In the genomic region with DNA sequence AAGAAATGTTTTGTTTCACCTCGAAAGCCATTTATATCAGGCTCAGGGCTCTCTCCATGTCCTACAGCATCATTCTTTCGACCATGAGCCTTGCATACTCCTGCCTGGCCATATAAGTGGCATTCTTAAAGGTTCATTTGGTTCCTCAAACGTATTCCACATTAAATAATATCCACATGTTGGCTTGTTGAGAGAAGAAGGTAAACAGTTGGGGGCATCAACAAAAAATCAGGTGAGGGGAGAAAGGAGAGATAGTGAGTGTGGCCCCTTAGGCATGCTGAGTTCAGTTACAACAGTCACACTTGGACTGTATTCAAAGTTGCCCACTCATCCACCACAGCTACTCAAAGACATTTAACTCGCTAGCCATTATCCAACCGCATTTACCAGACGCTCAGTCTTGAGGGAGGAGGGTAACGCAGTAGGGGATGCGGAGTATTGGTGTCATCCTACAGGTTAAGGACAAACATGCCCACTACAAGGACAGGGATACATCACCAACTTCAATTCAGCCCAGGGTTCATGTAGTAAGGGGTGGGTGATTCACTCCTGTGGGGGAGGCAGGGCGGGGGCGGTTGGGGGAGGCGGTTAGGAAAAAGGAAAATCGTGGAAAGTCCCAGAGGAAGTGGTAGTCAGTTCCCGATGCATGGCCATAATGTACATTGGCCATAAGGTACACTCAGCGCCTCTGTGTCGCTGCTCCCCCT, we compare ENCODE assay signal across 8 cellular contexts. TPM values are rescaled to one million over a fixed set of nuclear protein-coding genes. Genes with fewer than 3 reads are reported as not detected.
A peak's percentile ranks its signal among the peaks of the same experiment; 100 is the strongest.
DNase-seq lines count a peak whose midpoint lies in the region; ATAC-seq, FAIRE-seq and TF ChIP-seq lines count a peak whose summit lies in the region.

No MANE protein-coding gene starts in this region.

- no peaks in the 10 kb centered on the region for H4K20me1 ChIP-seq in K562 (replicated peaks; ENCODE audit: control insufficient read depth, insufficient read depth, low read length)

- H2AFZ ChIP-seq in K562 (ENCODE audit: low read depth, low read length) = peak overlapping the region; percentile 91

- H3K79me2 ChIP-seq in K562 (ENCODE audit: control insufficient read depth, insufficient read depth, low read length) = peaks cover 34% of the 10 kb centered on the region

- in situ Hi-C loops in K562 (cut with MboI) = no loop called here

- 29 to 34% (median 31%) methylated on average over 15 of the region's 15 CpGs for WGBS in heart left ventricle, 4 donors
- 18% methylated on average over 11 of the region's 15 CpGs for WGBS in K562 (ENCODE audit: insufficient coverage, low coverage, missing lambda C conversion rate)
- WGBS in right lobe of liver (ENCODE audit: insufficient coverage, low coverage, low lambda C conversion rate, missing lambda C conversion rate) = 78% methylated on average over 8 of the region's 15 CpGs

- peak overlapping the region; percentile 80 to 96 for H3K9ac ChIP-seq in K562 (ENCODE audit: insufficient read depth in 1 of 2, low read depth in 2 of 2, low read length in 2 of 2)

- no peak for TF ChIP-seq RAD21 in K562 (CRISPR knock-in tag; conservative IDR thresholded peaks at IDR 0.05 in 1 of 2, IDR thresholded peaks at IDR 0.05 in 1 of 2)

- H3K4me2 ChIP-seq in K562 (ENCODE audit: insufficient read depth, low read length) = peak overlapping the region; percentile 94

- H3K27ac ChIP-seq in heart left ventricle (peak overlapping the region in 9 of 12 donors; percentile 78 to 97 (median 91)), K562 (ENCODE audit: extremely low read depth, low read depth, low read length) (peak overlapping the region; percentile 72), right lobe of liver (no peak overlapping the region), uterus (no peak overlapping the region)

- ATAC-seq in heart left ventricle = peak in 1 of 4 donors; percentile 1
- peak; percentile 13 for ATAC-seq in K562
- ATAC-seq in right lobe of liver = no peak
- ATAC-seq in HG03139 (IDR thresholded peaks at IDR 0.05; ENCODE audit: unreplicated experiment) = no peak
- no peak for ATAC-seq in GM18502 (IDR thresholded peaks at IDR 0.05; ENCODE audit: poor library complexity, unreplicated experiment)

- TF ChIP-seq EP300 in K562 (IDR thresholded peaks at IDR 0.05; ENCODE audit: low read length) = no peak

- H3K36me3 ChIP-seq in heart left ventricle = no peaks in the 10 kb centered on the region
- no peaks in the 10 kb centered on the region for H3K36me3 ChIP-seq in K562 (ENCODE audit: control insufficient read depth, insufficient read depth, low read length)
- no peaks in the 10 kb centered on the region for H3K36me3 ChIP-seq in right lobe of liver
- no peaks in the 10 kb centered on the region for H3K36me3 ChIP-seq in uterus

- CTCF ChIA-PET in K562 (lab: Yijun Ruan, JAX; ENCODE audit: low intra/inter-chr PET ratio) = interaction anchor here (1.2 kb wide), 1 partner anchor 28 kb away, joined by 3 read pairs; no protein-coding TSS in a partner anchor

- H3K9me1 ChIP-seq in K562 (ENCODE audit: control insufficient read depth, insufficient read depth, low read length) = no peaks in the 10 kb centered on the region

- peaks cover 0 to 41% (median 14%) of the 10 kb centered on the region in 12 donors for H3K4me1 ChIP-seq in heart left ventricle
- H3K4me1 ChIP-seq in K562 (replicated peaks in 1 of 2; ENCODE audit: control insufficient read depth in 2 of 2, insufficient read depth in 2 of 2, low read length in 2 of 2) = peaks cover 15 to 25% of the 10 kb centered on the region in 2 experiments
- peaks cover 0 to 7% (median 3%) of the 10 kb centered on the region in 4 donors for H3K4me1 ChIP-seq in right lobe of liver
- H3K4me1 ChIP-seq in uterus = no peaks in the 10 kb centered on the region

- H3K4me3 ChIP-seq in heart left ventricle (peak overlapping the region; percentile 58 to 99 (median 94)), K562 (peak overlapping the region; percentile 90), right lobe of liver (peak overlapping the region; percentile 80 to 84 (median 83)), uterus (peak overlapping the region; percentile 82 to 91)

- BruUV-seq in K562 (replicated peaks; lab: Mats Ljungman, UMichigan) = no TSS peak

- H3K9me3 ChIP-seq in heart left ventricle (no peaks in the 10 kb centered on the region), K562 (replicated peaks; ENCODE audit: control insufficient read depth, insufficient read depth, low read depth, low read length) (no peaks in the 10 kb centered on the region), right lobe of liver (no peaks in the 10 kb centered on the region), uterus (no peaks in the 10 kb centered on the region)

- DNase-seq in heart left ventricle (no peak), cardiac septum (ENCODE audit: low spot score) (no peak), K562 (ENCODE audit: extremely low read depth in 1 of 4, low spot score in 3 of 4) (peak; percentile 26 to 59 (median 36)), right lobe of liver (no peak), uterus (no peak)
- no peak for DNase-seq in activated CD4-positive, alpha-beta T cell treated with anti-CD3 and anti-CD28 coated beads for 4 hours

- intact Hi-C loops in heart left ventricle (cut with DNase I) = loop anchor here in 2 of 10 donors (2.0 kb wide), 2 partner anchors 14 to 20 kb away; no protein-coding TSS in a partner anchor
- intact Hi-C loops in cardiac septum (cut with DNase I) = loop anchor here (5.0 kb wide), 1 partner anchor 34 kb away; no protein-coding TSS in a partner anchor
- intact Hi-C loops in K562 (cut with micrococcal nuclease) = no loop called here
- intact Hi-C loops in right lobe of liver (cut with DNase I) = no loop called here
- intact Hi-C loops in uterus (cut with DNase I; ENCODE audit: low total_unique reads) = no loop called here

- POLR2A ChIA-PET in K562 (lab: Yijun Ruan, JAX) = interaction anchor here (0.6 to 1.3 kb wide), 4 partner anchors 9 to 90 kb away, joined by 3 to 7 read pairs (median 3); no protein-coding TSS in a partner anchor

- TF ChIP-seq POLR2A in heart left ventricle (IDR thresholded peaks at IDR 0.05) = no peak
- no peak for TF ChIP-seq POLR2A in K562 (conservative IDR thresholded peaks at IDR 0.05)
- no peak for TF ChIP-seq POLR2A in right lobe of liver (IDR thresholded peaks at IDR 0.05)
- no peak for TF ChIP-seq POLR2A in uterus (IDR thresholded peaks at IDR 0.05)

- H3K27me3 ChIP-seq in heart left ventricle = peaks cover 0 to 7% (median 0%) of the 10 kb centered on the region in 9 donors
- peaks cover 0 to 11% of the 10 kb centered on the region in 2 experiments; a peak in 2 of 5 replicates for H3K27me3 ChIP-seq in K562 (ENCODE audit: control insufficient read depth in 2 of 2, insufficient read depth in 2 of 2, low read length in 2 of 2)
- H3K27me3 ChIP-seq in right lobe of liver = no peaks in the 10 kb centered on the region
- no peaks in the 10 kb centered on the region for H3K27me3 ChIP-seq in uterus

- no peak for TF ChIP-seq CTCF in heart left ventricle (IDR thresholded peaks at IDR 0.05)
- TF ChIP-seq CTCF in K562 (IDR thresholded peaks at IDR 0.05 in 2 of 3, conservative IDR thresholded peaks at IDR 0.05 in 1 of 3; ENCODE audit: insufficient read depth in 2 of 3, low read depth in 1 of 3, low read length in 3 of 3) = no peak
- no peak for TF ChIP-seq CTCF in right lobe of liver (IDR thresholded peaks at IDR 0.05)
- TF ChIP-seq CTCF in uterus (IDR thresholded peaks at IDR 0.05) = no peak

- FAIRE-seq in K562 (lab: Jason Lieb, UNC) = peak; percentile 57

TF ChIP-seq in K562, 482 proteins besides CTCF, POLR2A, EP300 and RAD21 (continues in another document):
- TF ChIP-seq BMI1 (IDR thresholded peaks at IDR 0.05; ENCODE audit: low read length) (no peak), NR2F6 (CRISPR knock-in tag; IDR thresholded peaks at IDR 0.05) (no peak), THRAP3 (IDR thresholded peaks at IDR 0.05; ENCODE audit: borderline replicate concordance) (no peak), ZNF444 (CRISPR knock-in tag; IDR thresholded peaks at IDR 0.05) (no peak), FOSL1 (tag; conservative IDR thresholded peaks at IDR 0.05) (peak; percentile 6)
- TF ChIP-seq, protein P1, sequence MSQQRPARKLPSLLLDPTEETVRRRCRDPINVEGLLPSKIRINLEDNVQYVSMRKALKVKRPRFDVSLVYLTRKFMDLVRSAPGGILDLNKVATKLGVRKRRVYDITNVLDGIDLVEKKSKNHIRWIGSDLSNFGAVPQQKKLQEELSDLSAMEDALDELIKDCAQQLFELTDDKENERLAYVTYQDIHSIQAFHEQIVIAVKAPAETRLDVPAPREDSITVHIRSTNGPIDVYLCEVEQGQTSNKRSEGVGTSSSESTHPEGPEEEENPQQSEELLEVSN (IDR thresholded peaks at IDR 0.05; ENCODE audit: borderline replicate concordance in 1 of 2, extremely low read depth in 1 of 2, insufficient read depth in 1 of 2, insufficient read length in 1 of 2, low read depth in 1 of 2, low read length in 1 of 2, poor library complexity in 1 of 2, severe bottlenecking in 1 of 2) = peak in 1 of 2 experiments; percentile 3

RNA-seq across cellular contexts. Expression of a gene that starts 1.4 kb away (rescaled TPM):
- 10 to 100 TPM in 6 of 9 donors, 1 to 10 TPM in 3; 7.8 to 14.0 (median 10.9) TPM for total RNA-seq in heart left ventricle
- polyA plus RNA-seq in heart left ventricle = 1 to 10 TPM; 2.8 to 6.9 TPM
- 15.1 TPM for total RNA-seq in cardiac septum
- total RNA-seq in K562 (2011; cell fraction: chromatin; rRNA removed; ENCODE audit: low replicate concordance) = 5.5 and 7.9 TPM in 2 replicates
- 4.5 and 5.7 TPM in 2 replicates for total RNA-seq in K562 (2011; cell fraction: nucleolus; rRNA removed)
- total RNA-seq in K562 (2011; cell fraction: nucleoplasm; rRNA removed) = 7.8 and 9.9 TPM in 2 replicates
- 9.9 and 10.9 TPM in 2 replicates for total RNA-seq in K562 (2014; rRNA removed)
- 9.0 and 12.4 TPM in 2 replicates for total RNA-seq in K562 (2014; rRNA removed; fragmentation: Illumina TruSeq; extraction: Trizol)
- total RNA-seq in K562 (2015; rRNA removed; fragmentation: Illumina TruSeq; extraction: Trizol) = 4.3 and 4.5 TPM in 2 replicates
- 10.6 and 13.6 TPM in 2 replicates for total RNA-seq in K562 (2021)
- polyA plus RNA-seq in K562 (2011; rRNA removed) = 3.0 and 5.2 TPM in 2 replicates
- polyA plus RNA-seq in K562 (2011; cell fraction: cytosol; rRNA removed) = 2.7 and 3.4 TPM in 2 replicates
- 3.0 and 4.5 TPM in 2 replicates for polyA plus RNA-seq in K562 (2011; cell fraction: nucleus; rRNA removed)
- polyA plus RNA-seq in K562 (2012) = 5.3 and 9.9 TPM in 2 replicates
- 8.3 and 9.1 TPM in 2 replicates for polyA plus RNA-seq in K562 (2014; fragmentation: Illumina TruSeq; extraction: Trizol)
- polyA plus RNA-seq in K562 (2014; fragmentation: Nextera tagmentation; extraction: Ambion mirVana) = 1 to 10 TPM; 2.1 TPM
- polyA plus RNA-seq in K562 (2014; rRNA removed) = 6.7 and 8.8 TPM in 2 replicates
- polyA minus RNA-seq in K562 (2011; rRNA and poly(A)+ RNA removed) = 6.8 and 8.7 TPM in 2 replicates
- polyA minus RNA-seq in K562 (2011; cell fraction: cytosol; rRNA and poly(A)+ RNA removed) = 4.3 and 6.0 TPM in 2 replicates
- polyA minus RNA-seq in K562 (2011; cell fraction: nucleus; rRNA and poly(A)+ RNA removed) = 5.4 and 6.9 TPM in 2 replicates
- 1 to 10 TPM; 2.6 to 6.9 (median 3.4) TPM for total RNA-seq in right lobe of liver
- 10 to 100 TPM in 1 of 4 donors, 1 to 10 TPM in 3; 2.4 to 25.5 (median 7.9) TPM for total RNA-seq in uterus

Comparison
In these comparisons a context has a peak if more than half of its experiments do, and no peak if none do; other contexts are left out.
1. DNase-seq: peak in K562 (4 of 4); none in heart left ventricle (0 of 5), cardiac septum (single experiment), right lobe of liver (0 of 3), uterus (0 of 2) and activated CD4-positive, alpha-beta T cell treated with anti-CD3 and anti-CD28 coated beads for 4 hours (0 of 2).
2. H3K27ac ChIP-seq: peak in heart left ventricle (9 of 12) and K562 (single experiment); none in right lobe of liver (0 of 3) and uterus (0 of 2).
3. Peak in every context shown above with its lines, with median percentiles within 50 percentile points of each other: H3K4me3 ChIP-seq.